8 cellular contexts compared by ENCODE assay signal in genomic region chr12:66129934-66130266, GRCh38. TPM values are rescaled to one million over a fixed set of nuclear protein-coding genes. Genes with fewer than 3 reads are reported as not detected.
A peak's percentile ranks its signal among the peaks of the same experiment; 100 is the strongest.
DNase-seq lines count a peak whose midpoint lies in the region; ATAC-seq, FAIRE-seq and TF ChIP-seq lines count a peak whose summit lies in the region.

No MANE protein-coding gene starts in this region.

- H3K9me3 Mint-ChIP-seq in activated CD4-positive, alpha-beta memory T cell treated with anti-CD3 and anti-CD28 coated beads for 36 hours: no peaks in the 10 kb centered on the region

- peak overlapping the region; percentile 68 to 93 (median 78) for H3K4me3 ChIP-seq in skin epidermis

- H3K27ac ChIP-seq in 22Rv1 (peak overlapping the region; percentile 88), skin epidermis (peak overlapping the region in 19 of 21 experiments; percentile 48 to 91 (median 79))

- CTCF ChIA-PET in activated CD4-positive, alpha-beta memory T cell treated with anti-CD3 and anti-CD28 coated beads for 36 hours (lab: Charles Lee): interaction anchor here (0.6 to 1.9 kb wide), 3 partner anchors 10 to 116 kb away, joined by 3 to 6 read pairs (median 3); no protein-coding TSS in a partner anchor

- POLR2A ChIA-PET in activated CD4-positive, alpha-beta memory T cell treated with anti-CD3 and anti-CD28 coated beads for 36 hours (lab: Charles Lee): interaction anchor here (1.6 to 2.6 kb wide), 3 partner anchors 8 to 961 kb away, joined by 3 to 37 read pairs (median 8); partner anchors contain the start of genes LEMD3 and TMBIM4

- no peak for TF ChIP-seq POLR2A in GM12891 (IDR thresholded peaks at IDR 0.05; ENCODE audit: low read depth, low read length)

- TF ChIP-seq CTCF in 22Rv1 (IDR thresholded peaks at IDR 0.05): no peak

- ATAC-seq in GM19043 (IDR thresholded peaks at IDR 0.05; ENCODE audit: low read depth, unreplicated experiment) (peak; percentile 5), HG03196 (IDR thresholded peaks at IDR 0.05; ENCODE audit: unreplicated experiment) (no peak)

- peak overlapping the region; percentile 94 for H3K27ac Mint-ChIP-seq in activated CD4-positive, alpha-beta memory T cell treated with anti-CD3 and anti-CD28 coated beads for 36 hours

- H3K36me3 Mint-ChIP-seq in activated CD4-positive, alpha-beta memory T cell treated with anti-CD3 and anti-CD28 coated beads for 36 hours: peaks cover 52% of the 10 kb centered on the region

- H3K4me1 Mint-ChIP-seq in activated CD4-positive, alpha-beta memory T cell treated with anti-CD3 and anti-CD28 coated beads for 36 hours (ENCODE audit: low read depth): peaks cover 54% of the 10 kb centered on the region

- no peak for DNase-seq in activated CD4-positive, alpha-beta memory T cell treated with anti-CD3 and anti-CD28 coated beads for 36 hours
- DNase-seq in hepatic stellate cell (ENCODE audit: low spot score) (peak; percentile 22), NCI-H1048 (lab: John Stamatoyannopoulos, UW) (no peak), GM12891 (ENCODE audit: insufficient read length, low spot score) (no peak)

- H3K4me3 Mint-ChIP-seq in activated CD4-positive, alpha-beta memory T cell treated with anti-CD3 and anti-CD28 coated beads for 36 hours: peak overlapping the region; percentile 96

- intact Hi-C loops in activated CD4-positive, alpha-beta memory T cell treated with anti-CD3 and anti-CD28 coated beads for 36 hours (cut with micrococcal nuclease): loop anchor here (1.0 to 10.0 kb wide), 4 partner anchors 39 to 1725 kb away; partner anchors contain the start of genes CAND1, TMBIM4 and XPOT

- H3K27me3 Mint-ChIP-seq in activated CD4-positive, alpha-beta memory T cell treated with anti-CD3 and anti-CD28 coated beads for 36 hours: no peaks in the 10 kb centered on the region

- no peak for FAIRE-seq in GM12891 (lab: Jason Lieb, UNC)

TF ChIP-seq in GM12891, 5 proteins besides CTCF, POLR2A, EP300 and RAD21:
- TF ChIP-seq POU2F2 (IDR thresholded peaks at IDR 0.05; ENCODE audit: low read depth, low read length) (no peak), SPI1 (IDR thresholded peaks at IDR 0.05; ENCODE audit: low read depth, low read length) (no peak), TAF1 (IDR thresholded peaks at IDR 0.05; ENCODE audit: low read depth, low read length) (no peak), POLR2AphosphoS5 (IDR thresholded peaks at IDR 0.05; ENCODE audit: low read depth, low read length) (no peak), PAX5 (IDR thresholded peaks at IDR 0.05; ENCODE audit: insufficient read depth, low read length, severe bottlenecking) (no peak)

RNA-seq across cellular contexts. Expression of gene LLPH, which starts 0.7 kb away (rescaled TPM):
- 10 to 100 TPM; 29.1 to 31.2 TPM for total RNA-seq in activated CD4-positive, alpha-beta memory T cell treated with anti-CD3 and anti-CD28 coated beads for 36 hours
- polyA plus RNA-seq in GM12891 (2012; ENCODE audit: low read depth, missing spikeins): 36.5 TPM

RNA-seq across cellular contexts. Expression of gene TMBIM4, which starts 39.9 kb away (rescaled TPM):
- 10 to 100 TPM; 63.7 to 66.7 TPM for total RNA-seq in activated CD4-positive, alpha-beta memory T cell treated with anti-CD3 and anti-CD28 coated beads for 36 hours
- polyA plus RNA-seq in GM12891 (2012; ENCODE audit: low read depth, missing spikeins): 61.8 TPM

RNA-seq across cellular contexts. Expression of gene IRAK3, which starts 59.1 kb away (rescaled TPM):
- total RNA-seq in activated CD4-positive, alpha-beta memory T cell treated with anti-CD3 and anti-CD28 coated beads for 36 hours: under 1 TPM; 0.45 to 0.46 TPM
- 4.9 TPM for polyA plus RNA-seq in GM12891 (2012; ENCODE audit: low read depth, missing spikeins)
